In the genomic region with DNA sequence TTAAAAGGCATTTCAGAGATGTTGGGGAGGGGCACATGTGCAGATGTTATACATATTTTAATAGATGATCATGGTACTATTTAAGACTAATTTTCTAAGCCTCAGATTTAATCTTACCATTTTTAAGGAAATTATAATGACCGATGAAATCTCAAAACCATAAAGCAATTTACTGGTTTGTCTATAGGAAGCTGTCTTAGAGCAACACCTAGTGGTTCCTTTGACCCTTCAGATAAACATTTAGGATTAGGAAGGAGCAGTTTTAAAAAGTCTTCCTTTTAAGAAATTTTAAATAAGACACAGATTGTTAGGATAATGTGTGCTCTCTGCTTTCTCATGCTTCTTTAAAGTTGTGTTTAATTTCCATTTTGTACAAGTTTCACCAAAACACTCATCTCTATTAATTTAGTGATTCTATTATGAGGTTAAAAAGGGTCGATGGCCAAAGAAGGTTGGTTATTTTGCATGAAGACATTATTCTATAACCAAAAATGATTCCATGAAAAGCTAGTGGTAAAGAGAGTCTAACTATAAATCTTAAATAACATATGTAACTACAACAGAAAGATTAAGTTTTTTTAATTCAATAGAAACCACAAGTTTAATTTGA, we compare ENCODE assay signal across 12 cellular contexts.
DNase-seq lines count a peak whose midpoint lies in the region; ATAC-seq and TF ChIP-seq lines count a peak whose summit lies in the region.
"Had no signal": no experiment of that assay in that cellular context is flagged by ENCODE, and none has a peak within 500 bp of the region (broad histone marks: within the 10 kb centered on the region; RNA-seq: fewer than 3 reads in every experiment).

No MANE protein-coding gene starts in this region.

- no peaks in the 10 kb centered on the region for H3K27me3 ChIP-seq in cardiac muscle cell
- no peaks in the 10 kb centered on the region for H3K27me3 ChIP-seq in upper lobe of right lung
- no peaks in the 10 kb centered on the region for H3K27me3 ChIP-seq in testis

- no peak for TF ChIP-seq POLR2A in testis (IDR thresholded peaks at IDR 0.05)

- peak; percentile 18 to 36 for DNase-seq in cardiac muscle cell (ENCODE audit: low read depth in 1 of 2, low spot score in 1 of 2)
- no peak for DNase-seq in cardiac septum (ENCODE audit: low spot score)
- peak; percentile 50 for DNase-seq in NCI-H748 (lab: John Stamatoyannopoulos, UW; ENCODE audit: unreplicated experiment)
- DNase-seq in cardiac fibroblast (ENCODE audit: low read depth in 2 of 2) = peak; percentile 29 to 61
- no peak for DNase-seq in upper lobe of right lung
- no peak for DNase-seq in testis
- no peak for DNase-seq in GM19238 (ENCODE audit: insufficient read length, low spot score)
- DNase-seq: activated effector memory CD4-positive, alpha-beta T cell treated with Interleukin-2 at 50 U/mL for 16 hours; CD4-positive, alpha-beta T cell; midbrain had no signal

- no peaks in the 10 kb centered on the region for H3K9me3 ChIP-seq in cardiac muscle cell (ENCODE audit: low read depth)
- H3K9me3 ChIP-seq in upper lobe of right lung = no peaks in the 10 kb centered on the region
- H3K9me3 ChIP-seq in testis = no peaks in the 10 kb centered on the region
- H3K9me3 ChIP-seq: SJSA1 had no signal

- H3K4me1 ChIP-seq in cardiac muscle cell (ENCODE audit: low read depth) (no peaks in the 10 kb centered on the region), upper lobe of right lung (no peaks in the 10 kb centered on the region), testis (no peaks in the 10 kb centered on the region)
- H3K4me1 ChIP-seq: SJSA1 had no signal

- intact Hi-C loops in cardiac septum (cut with DNase I) (no loop called here), upper lobe of right lung (cut with DNase I) (no loop called here), testis (cut with DNase I; ENCODE audit: low total_unique reads) (no loop called here)

- ATAC-seq in upper lobe of right lung (no peak), HG02885 (IDR thresholded peaks at IDR 0.05; ENCODE audit: poor library complexity, unreplicated experiment) (no peak)

- 21 to 31% methylated on average over 2 of the region's 2 CpGs for WGBS in testis, 2 donors

- H3K27ac ChIP-seq in cardiac muscle cell (no peak overlapping the region), upper lobe of right lung (no peak overlapping the region), testis (no peak overlapping the region)
- H3K27ac ChIP-seq: SJSA1 had no signal

- H3K4me3 ChIP-seq in cardiac muscle cell (no peak overlapping the region), cardiac fibroblast (replicated peaks in 1 of 2; ENCODE audit: low read depth in 2 of 2, low read length in 2 of 2) (no peak overlapping the region), upper lobe of right lung (no peak overlapping the region), testis (no peak overlapping the region)
- H3K4me3 ChIP-seq: SJSA1 had no signal

- H3K36me3 ChIP-seq in cardiac muscle cell = no peaks in the 10 kb centered on the region
- H3K36me3 ChIP-seq in upper lobe of right lung = no peaks in the 10 kb centered on the region
- H3K36me3 ChIP-seq in testis (ENCODE audit: low read depth, missing control alignments) = no peaks in the 10 kb centered on the region
- H3K36me3 ChIP-seq: SJSA1 had no signal

- peak; percentile 32 for TF ChIP-seq CTCF in cardiac muscle cell (IDR thresholded peaks at IDR 0.05; ENCODE audit: low read depth, low read length)
- TF ChIP-seq CTCF in cardiac fibroblast (IDR thresholded peaks at IDR 0.05; ENCODE audit: low read depth, low read length) = peak; percentile 62
- peak; percentile 34 for TF ChIP-seq CTCF in upper lobe of right lung (IDR thresholded peaks at IDR 0.05)
- peak in 1 of 3 experiments; percentile 16 for TF ChIP-seq CTCF in testis (IDR thresholded peaks at IDR 0.05)

Comparison
In these comparisons a context has a peak if more than half of its experiments do, and no peak if none do; other contexts are left out.
1. DNase-seq: peak in cardiac muscle cell (2 of 2), NCI-H748 (single experiment) and cardiac fibroblast (2 of 2); none in cardiac septum (single experiment), upper lobe of right lung (single experiment), testis (single experiment) and GM19238 (single experiment).